Comparison of ENCODE assay signal across 19 cellular contexts in genomic region chr18:49766646-49767045, GRCh38. TPM values are rescaled to one million over a fixed set of nuclear protein-coding genes. Genes with fewer than 3 reads are reported as not detected.
DNase-seq lines count a peak whose midpoint lies in the region; ATAC-seq, FAIRE-seq and TF ChIP-seq lines count a peak whose summit lies in the region.
"Had no signal": no experiment of that assay in that cellular context is flagged by ENCODE, and none has a peak within 500 bp of the region (broad histone marks: within the 10 kb centered on the region; RNA-seq: fewer than 3 reads in every experiment).

No MANE protein-coding gene starts in this region.

- no peak overlapping the region for H3K9ac ChIP-seq in neural progenitor cell

- no peak overlapping the region for H3K4me3 Mint-ChIP-seq in CD8-positive, alpha-beta T cell
- H3K4me3 Mint-ChIP-seq in endothelial cell (ENCODE audit: unreplicated experiment) (peak overlapping the region; percentile 50), neural progenitor cell (no peak overlapping the region)
- H3K4me3 Mint-ChIP-seq in T-helper 2 cell treated with Interferon-gamma antibody and Interleukin-4, amounts not matched to agents 5 μg/mL and 100 μg/mL, for 36 hours, result no peak overlapping the region
- H3K4me3 Mint-ChIP-seq: CD4-positive, alpha-beta T cell; H9 had no signal

- no peak for ATAC-seq in CD8-positive, alpha-beta T cell
- no peak for ATAC-seq in upper lobe of right lung
- ATAC-seq: A549, HepG2 had no signal

- CTCF ChIA-PET in CD8-positive, alpha-beta T cell (lab: Charles Lee), result interaction anchor here (0.9 to 1.2 kb wide), 3 partner anchors 14 to 207 kb away, joined by 3 to 4 read pairs (median 3); no protein-coding TSS in a partner anchor

- DNase-seq in CD8-positive, alpha-beta T cell, result no peak
- DNase-seq in endothelial cell (ENCODE audit: low spot score) (no peak), neural progenitor cell (ENCODE audit: low spot score) (no peak), upper lobe of right lung (peak; percentile 27), GM19239 (ENCODE audit: insufficient read length, low spot score) (no peak), NCI-H2227 (lab: John Stamatoyannopoulos, UW; ENCODE audit: unreplicated experiment) (no peak)
- no peak for DNase-seq in T-helper 2 cell treated with Interferon-gamma antibody and Interleukin-4, amounts not matched to agents 5 μg/mL and 100 μg/mL, for 36 hours (ENCODE audit: low spot score)
- DNase-seq: AML-193; CD4-positive, alpha-beta T cell; DMS153; DMS79; GDM1; H9 had no signal

- POLR2A ChIA-PET in CD8-positive, alpha-beta T cell (lab: Charles Lee), result interaction anchor here (0.6 kb wide), 1 partner anchor 373 kb away, joined by 3 read pairs; no protein-coding TSS in a partner anchor

- no peak overlapping the region for H3K4me2 ChIP-seq in neural progenitor cell
- H3K4me2 ChIP-seq: A549 had no signal

- H3K4me3 ChIP-seq in CD8-positive, alpha-beta T cell (ENCODE audit: low read depth, low read length), result no peak overlapping the region
- H3K4me3 ChIP-seq in neural progenitor cell, result no peak overlapping the region
- no peak overlapping the region for H3K4me3 ChIP-seq in upper lobe of right lung
- H3K4me3 ChIP-seq: A549 had no signal

- no peaks in the 10 kb centered on the region for H3K4me1 ChIP-seq in CD8-positive, alpha-beta T cell (ENCODE audit: insufficient read depth, low read length)
- H3K4me1 ChIP-seq in neural progenitor cell (no peaks in the 10 kb centered on the region), upper lobe of right lung (no peaks in the 10 kb centered on the region)
- H3K4me1 ChIP-seq: A549 had no signal

- H3K36me3 ChIP-seq in CD8-positive, alpha-beta T cell (ENCODE audit: insufficient read depth, low read length), result no peaks in the 10 kb centered on the region
- H3K36me3 ChIP-seq in neural progenitor cell (no peaks in the 10 kb centered on the region), upper lobe of right lung (no peaks in the 10 kb centered on the region)

- FAIRE-seq in GM19239 (lab: Jason Lieb, UNC), result no peak
- FAIRE-seq: A549, GM12892, H1, HepG2 had no signal

- no peaks in the 10 kb centered on the region for H3K27me3 ChIP-seq in CD8-positive, alpha-beta T cell (ENCODE audit: insufficient read depth, low read length)
- H3K27me3 ChIP-seq in neural progenitor cell, result no peaks in the 10 kb centered on the region
- H3K27me3 ChIP-seq in upper lobe of right lung, result no peaks in the 10 kb centered on the region

- peaks cover 2% of the 10 kb centered on the region for H3K4me1 Mint-ChIP-seq in CD8-positive, alpha-beta T cell (ENCODE audit: low read depth)
- H3K4me1 Mint-ChIP-seq in endothelial cell (ENCODE audit: unreplicated experiment), result peaks cover 12% of the 10 kb centered on the region
- peaks cover 18% of the 10 kb centered on the region for H3K4me1 Mint-ChIP-seq in neural progenitor cell
- H3K4me1 Mint-ChIP-seq in T-helper 2 cell treated with Interferon-gamma antibody and Interleukin-4, amounts not matched to agents 5 μg/mL and 100 μg/mL, for 36 hours (ENCODE audit: low read depth), result no peaks in the 10 kb centered on the region

- no peaks in the 10 kb centered on the region for H3K9me3 Mint-ChIP-seq in CD8-positive, alpha-beta T cell
- no peaks in the 10 kb centered on the region for H3K9me3 Mint-ChIP-seq in endothelial cell (ENCODE audit: unreplicated experiment)
- H3K9me3 Mint-ChIP-seq in neural progenitor cell, result no peaks in the 10 kb centered on the region
- no peaks in the 10 kb centered on the region for H3K9me3 Mint-ChIP-seq in T-helper 2 cell treated with Interferon-gamma antibody and Interleukin-4, amounts not matched to agents 5 μg/mL and 100 μg/mL, for 36 hours
- H3K9me3 Mint-ChIP-seq: CD4-positive, alpha-beta T cell; H9 had no signal

- H3F3A ChIP-seq in neural progenitor cell (ENCODE audit: low read depth), result no peaks in the 10 kb centered on the region

- H4K20me1 ChIP-seq in neural progenitor cell (ENCODE audit: low read depth), result no peaks in the 10 kb centered on the region

- no peaks in the 10 kb centered on the region for H3K9me3 ChIP-seq in CD8-positive, alpha-beta T cell (ENCODE audit: low read length)
- H3K9me3 ChIP-seq in neural progenitor cell (ENCODE audit: low read depth), result no peaks in the 10 kb centered on the region
- H3K9me3 ChIP-seq in upper lobe of right lung, result no peaks in the 10 kb centered on the region
- H3K9me3 ChIP-seq: A549 had no signal

- H2AFZ ChIP-seq in neural progenitor cell (replicated peaks), result no peak overlapping the region

- H3K27ac Mint-ChIP-seq in CD8-positive, alpha-beta T cell, result peak overlapping the region; percentile 49
- H3K27ac Mint-ChIP-seq in endothelial cell (ENCODE audit: unreplicated experiment) (no peak overlapping the region), neural progenitor cell (peak overlapping the region; percentile 44)
- H3K27ac Mint-ChIP-seq in T-helper 2 cell treated with Interferon-gamma antibody and Interleukin-4, amounts not matched to agents 5 μg/mL and 100 μg/mL, for 36 hours, result no peak overlapping the region
- H3K27ac Mint-ChIP-seq: CD4-positive, alpha-beta T cell; H9 had no signal

- no peak overlapping the region for H3K27ac ChIP-seq in CD8-positive, alpha-beta T cell (ENCODE audit: low read depth, low read length)
- H3K27ac ChIP-seq in neural progenitor cell (no peak overlapping the region), upper lobe of right lung (no peak overlapping the region)
- H3K27ac ChIP-seq: 22Rv1, A549, C4-2B had no signal

- no peaks in the 10 kb centered on the region for H3K27me3 Mint-ChIP-seq in CD8-positive, alpha-beta T cell (ENCODE audit: low read depth)
- H3K27me3 Mint-ChIP-seq in endothelial cell (ENCODE audit: unreplicated experiment) (peaks cover 5% of the 10 kb centered on the region), neural progenitor cell (ENCODE audit: insufficient read depth, low read depth) (peaks cover 5% of the 10 kb centered on the region)
- H3K27me3 Mint-ChIP-seq in T-helper 2 cell treated with Interferon-gamma antibody and Interleukin-4, amounts not matched to agents 5 μg/mL and 100 μg/mL, for 36 hours (ENCODE audit: low read depth), result peaks cover 8% of the 10 kb centered on the region
- H3K27me3 Mint-ChIP-seq: CD4-positive, alpha-beta T cell had no signal

- no peaks in the 10 kb centered on the region for H3K36me3 Mint-ChIP-seq in CD8-positive, alpha-beta T cell
- H3K36me3 Mint-ChIP-seq in endothelial cell (ENCODE audit: low read depth, unreplicated experiment) (peaks cover 8% of the 10 kb centered on the region), neural progenitor cell (no peaks in the 10 kb centered on the region)
- no peaks in the 10 kb centered on the region for H3K36me3 Mint-ChIP-seq in T-helper 2 cell treated with Interferon-gamma antibody and Interleukin-4, amounts not matched to agents 5 μg/mL and 100 μg/mL, for 36 hours (ENCODE audit: low read depth)

- intact Hi-C loops in CD8-positive, alpha-beta T cell (cut with DNase I, micrococcal nuclease), result loop anchor here in 1 of 2 experiments (10.0 kb wide), 1 partner anchor 232 kb away; no protein-coding TSS in a partner anchor
- intact Hi-C loops in upper lobe of right lung (cut with DNase I), result loop anchor here (10.0 kb wide), 1 partner anchor 202 kb away; the partner anchor contains the start of gene LIPG

- no peak for TF ChIP-seq CTCF in CD8-positive, alpha-beta T cell (IDR thresholded peaks at IDR 0.05)
- TF ChIP-seq CTCF in endothelial cell (IDR thresholded peaks at IDR 0.05; ENCODE audit: unreplicated experiment) (no peak), neural progenitor cell (IDR thresholded peaks at IDR 0.05) (no peak), upper lobe of right lung (IDR thresholded peaks at IDR 0.05) (no peak)

- H3K79me2 ChIP-seq in neural progenitor cell (ENCODE audit: low read depth), result no peaks in the 10 kb centered on the region

RNA-seq across cellular contexts. Expression of gene ACAA2, which starts 46.7 kb away (rescaled TPM):
- total RNA-seq in CD8-positive, alpha-beta T cell, result 1 to 10 TPM; 9.5 to 10.0 TPM
- total RNA-seq in endothelial cell (ENCODE audit: unreplicated experiment), result 50.6 TPM
- 70.9 and 91.9 TPM in 2 replicates for total RNA-seq in neural progenitor cell (ENCODE audit: low replicate concordance)
- 68.9 TPM for total RNA-seq in upper lobe of right lung

Comparison
In these comparisons a context has a peak if more than half of its experiments do, and no peak if none do; other contexts are left out.
1. H3K27ac Mint-ChIP-seq: peak in CD8-positive, alpha-beta T cell (single experiment) and neural progenitor cell (single experiment); none in endothelial cell (single experiment) and T-helper 2 cell treated with Interferon-gamma antibody and Interleukin-4, amounts not matched to agents 5 μg/mL and 100 μg/mL, for 36 hours (single experiment).